In the genomic region with DNA sequence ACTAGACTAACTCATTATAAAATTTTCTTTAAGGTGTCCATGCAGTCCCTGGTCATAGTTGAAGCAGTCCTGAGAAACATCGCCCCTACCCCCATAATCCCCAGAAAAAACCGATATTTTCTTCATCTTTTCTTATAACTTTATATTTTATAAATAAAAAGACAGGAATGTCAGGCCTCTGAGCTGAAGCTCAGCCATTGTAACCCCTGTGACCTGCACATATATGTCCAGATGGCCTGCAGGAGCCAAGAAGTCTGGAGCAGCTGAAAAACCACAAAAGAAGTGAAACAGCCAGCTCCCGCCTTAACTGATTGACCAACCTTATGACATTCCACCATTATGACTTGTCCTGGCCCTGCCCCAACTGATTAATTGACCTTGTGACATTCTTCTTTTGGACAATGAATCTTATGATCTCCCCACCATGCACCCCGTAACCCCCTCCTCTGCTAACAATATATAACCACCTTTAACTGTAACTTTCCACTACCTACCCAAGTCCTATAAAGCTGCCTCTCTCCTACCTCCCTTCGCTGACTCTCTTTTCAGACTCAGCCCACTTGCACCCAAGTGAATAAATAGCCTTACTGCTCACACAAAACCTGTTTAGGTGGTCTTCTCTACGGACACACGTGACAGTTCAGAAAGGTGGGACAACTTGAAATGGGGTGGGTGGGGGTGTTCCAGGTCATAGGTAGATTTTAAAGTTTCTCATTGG, we compare ENCODE assay signal across 9 cellular contexts. TPM values are rescaled to one million over a fixed set of nuclear protein-coding genes. Genes with fewer than 3 reads are reported as not detected.
A peak's percentile ranks its signal among the peaks of the same experiment; 100 is the strongest.
DNase-seq lines count a peak whose midpoint lies in the region; ATAC-seq, FAIRE-seq and TF ChIP-seq lines count a peak whose summit lies in the region.
"Not testable (repeated sequence)": the region's sequence is repeated elsewhere in the genome, so short reads cannot be mapped to it uniquely, and the experiment has no call there.
"Had no signal": no experiment of that assay in that cellular context is flagged by ENCODE, and none has a peak within 500 bp of the region (broad histone marks: within the 10 kb centered on the region; RNA-seq: fewer than 3 reads in every experiment).

No MANE protein-coding gene starts in this region.

- not testable (repeated sequence) for TF ChIP-seq RAD21 in K562 (CRISPR knock-in tag; conservative IDR thresholded peaks at IDR 0.05 in 1 of 2, IDR thresholded peaks at IDR 0.05 in 1 of 2)

- H3K27ac ChIP-seq in K562 (ENCODE audit: extremely low read depth, low read depth, low read length) = peak overlapping the region; percentile 88
- not testable (repeated sequence) for H3K27ac ChIP-seq in fibroblast of lung (ENCODE audit: insufficient read depth, low read length)

- H3K9me3 ChIP-seq in K562 (replicated peaks; ENCODE audit: control insufficient read depth, insufficient read depth, low read depth, low read length); fibroblast of lung (ENCODE audit: control insufficient read depth, insufficient read depth, low read depth, low read length): not testable (repeated sequence)

- H3K9me1 ChIP-seq in K562 (ENCODE audit: control insufficient read depth, insufficient read depth, low read length) = not testable (repeated sequence)

- peak; percentile 70 for DNase-seq in EL
- DNase-seq in HT-29 (ENCODE audit: low spot score) = peak; percentile 49
- peak; percentile 77 for DNase-seq in MV-4-11 (lab: John Stamatoyannopoulos, UW)
- peak; percentile 50 to 90 (median 60) for DNase-seq in K562 (ENCODE audit: extremely low read depth in 1 of 4, low spot score in 3 of 4)
- DNase-seq in fibroblast of lung (ENCODE audit: low read depth in 2 of 2) = peak; percentile 34 to 77
- DNase-seq in kidney glomerular epithelial cell (lab: John Stamatoyannopoulos, UW) = peak; percentile 52
- DNase-seq in retinal pigment epithelial cell (ENCODE audit: low read depth) = peak; percentile 67

- BruUV-seq in K562 (replicated peaks; lab: Mats Ljungman, UMichigan) = not testable (repeated sequence)

- peak overlapping the region; percentile 49 for H2AFZ ChIP-seq in K562 (ENCODE audit: low read depth, low read length)
- not testable (repeated sequence) for H2AFZ ChIP-seq in fibroblast of lung (ENCODE audit: low read length)

- TF ChIP-seq POLR2A in K562 (conservative IDR thresholded peaks at IDR 0.05) = not testable (repeated sequence)

- not testable (repeated sequence) for H4K20me1 ChIP-seq in K562 (replicated peaks; ENCODE audit: control insufficient read depth, insufficient read depth, low read length); fibroblast of lung (ENCODE audit: control insufficient read depth, extremely low read depth, insufficient read depth, low read length)

- peak; percentile 67 for ATAC-seq in SK-N-SH treated with all-trans-retinoic acid at 6 μM for 48 hours
- ATAC-seq in K562 = peak; percentile 54

- H3K9ac ChIP-seq in K562 (ENCODE audit: insufficient read depth in 1 of 2, low read depth in 2 of 2, low read length in 2 of 2) = peak overlapping the region; percentile 35 to 55; a peak in 3 of 4 replicates
- H3K9ac ChIP-seq in fibroblast of lung (ENCODE audit: insufficient read depth, low read length) = not testable (repeated sequence)

- peak overlapping the region; percentile 83 for H3K4me2 ChIP-seq in K562 (ENCODE audit: insufficient read depth, low read length)
- H3K4me2 ChIP-seq in fibroblast of lung (ENCODE audit: extremely low read depth, insufficient read depth, low read length) = not testable (repeated sequence)

- CTCF ChIA-PET in K562 (lab: Yijun Ruan, JAX; ENCODE audit: low intra/inter-chr PET ratio) = not testable (repeated sequence)

- not testable (repeated sequence) for H3K36me3 ChIP-seq in K562 (ENCODE audit: control insufficient read depth, insufficient read depth, low read length); fibroblast of lung (ENCODE audit: control insufficient read depth, insufficient read depth, low read length)

- in situ Hi-C loops in K562 (cut with MboI) = not testable (repeated sequence)

- not testable (repeated sequence) for H3K27me3 ChIP-seq in K562 (ENCODE audit: control insufficient read depth in 2 of 2, insufficient read depth in 2 of 2, low read length in 2 of 2); fibroblast of lung (ENCODE audit: control insufficient read depth, insufficient read depth, low read length)

- intact Hi-C loops in K562 (cut with micrococcal nuclease) = loop anchor here (1.0 to 10.0 kb wide), 3 partner anchors 9 to 772 kb away; a partner anchor contains a TSS

- peaks cover 35 to 61% of the 10 kb centered on the region in 2 experiments for H3K4me1 ChIP-seq in K562 (replicated peaks in 1 of 2; ENCODE audit: control insufficient read depth in 2 of 2, insufficient read depth in 2 of 2, low read length in 2 of 2)
- not testable (repeated sequence) for H3K4me1 ChIP-seq in fibroblast of lung (ENCODE audit: control insufficient read depth, extremely low read depth, insufficient read depth, low read length)

- 0 out of 2 replicates have a peak overlapping the region, but pooled peaks have one; percentile 3 for H3K4me3 ChIP-seq in K562
- H3K4me3 ChIP-seq in fibroblast of lung (replicated peaks in 1 of 4; ENCODE audit: control extremely low read depth in 1 of 4, insufficient read depth in 1 of 4, low read depth in 3 of 4, low read length in 4 of 4); retinal pigment epithelial cell (ENCODE audit: low read length): not testable (repeated sequence)

- peaks cover 39% of the 10 kb centered on the region for H3K79me2 ChIP-seq in K562 (ENCODE audit: control insufficient read depth, insufficient read depth, low read length)
- not testable (repeated sequence) for H3K79me2 ChIP-seq in fibroblast of lung (ENCODE audit: control insufficient read depth, insufficient read depth, low read length)

- POLR2A ChIA-PET in K562 (lab: Yijun Ruan, JAX) = interaction anchor here (0.6 to 3.6 kb wide), 9 partner anchors 11 to 939 kb away, joined by 3 to 35 read pairs (median 4); a partner anchor contains a TSS

- TF ChIP-seq CTCF in K562 (IDR thresholded peaks at IDR 0.05 in 2 of 3, conservative IDR thresholded peaks at IDR 0.05 in 1 of 3; ENCODE audit: insufficient read depth in 2 of 3, low read depth in 1 of 3, low read length in 3 of 3); fibroblast of lung (conservative IDR thresholded peaks at IDR 0.05 in 1 of 2, IDR thresholded peaks at IDR 0.05 in 1 of 2; ENCODE audit: low read depth in 1 of 2, low read length in 2 of 2); retinal pigment epithelial cell (conservative IDR thresholded peaks at IDR 0.05; ENCODE audit: low read depth, low read length): not testable (repeated sequence)

- peak; percentile 78 for FAIRE-seq in K562 (lab: Jason Lieb, UNC)

- 10% methylated on average over 7 of the region's 7 CpGs for WGBS in K562 (ENCODE audit: insufficient coverage, low coverage, missing lambda C conversion rate)

- peak; percentile 79 for TF ChIP-seq EP300 in K562 (IDR thresholded peaks at IDR 0.05; ENCODE audit: low read length)

RNA-seq across cellular contexts. Expression of a gene that starts 10.3 kb away (rescaled TPM):
- 74.3 and 76.1 TPM in 2 replicates for total RNA-seq in HT-29 (2014; rRNA removed; shearing (Covaris generic))
- 114 and 182 TPM in 2 replicates for total RNA-seq in K562 (2011; cell fraction: chromatin; rRNA removed; ENCODE audit: low replicate concordance)
- 129 and 134 TPM in 2 replicates for total RNA-seq in K562 (2011; cell fraction: nucleolus; rRNA removed)
- 113 and 123 TPM in 2 replicates for total RNA-seq in K562 (2011; cell fraction: nucleoplasm; rRNA removed)
- total RNA-seq in K562 (2014; rRNA removed) (55.2 and 67.6 TPM in 2 replicates), K562 (2014; rRNA removed; fragmentation: Illumina TruSeq; extraction: Trizol) (16.8 and 18.7 TPM in 2 replicates), K562 (2015; rRNA removed; fragmentation: Illumina TruSeq; extraction: Trizol) (35.2 and 37.8 TPM in 2 replicates), K562 (2021) (49.5 and 50.6 TPM in 2 replicates), fibroblast of lung (0.33 and 1.0 TPM in 2 replicates)
- polyA plus RNA-seq in K562 (2011; rRNA removed) (54.3 and 76.9 TPM in 2 replicates), K562 (2014; fragmentation: Illumina TruSeq; extraction: Trizol) (18.4 and 35.6 TPM in 2 replicates), K562 (2014; fragmentation: Nextera tagmentation; extraction: Ambion mirVana) (1 to 10 TPM; 1.3 to 1.7 TPM), K562 (2014; rRNA removed) (42.0 and 46.5 TPM in 2 replicates), fibroblast of lung (0.03 and 0.10 TPM in 2 replicates)
- 138 and 194 TPM in 2 replicates for polyA plus RNA-seq in K562 (2011; cell fraction: cytosol; rRNA removed)
- 125 and 205 TPM in 2 replicates for polyA plus RNA-seq in K562 (2011; cell fraction: nucleus; rRNA removed)
- 81.4 and 86.4 TPM in 2 replicates for polyA plus RNA-seq in K562 (2012)
- 44.8 and 55.6 TPM in 2 replicates for polyA minus RNA-seq in K562 (2011; rRNA and poly(A)+ RNA removed)
- polyA minus RNA-seq in K562 (2011; cell fraction: cytosol; rRNA and poly(A)+ RNA removed) = 94.8 and 130 TPM in 2 replicates
- polyA minus RNA-seq in K562 (2011; cell fraction: nucleus; rRNA and poly(A)+ RNA removed) = 89.0 and 106 TPM in 2 replicates
- polyA plus RNA-seq in fibroblast of lung (2012) = 0.08 TPM in 1 of 2 replicates, not detected in the other
- polyA minus RNA-seq in fibroblast of lung (ENCODE audit: low replicate concordance) = not detected in 2 replicates

RNA-seq across cellular contexts. Expression of a gene that starts 10.5 kb away (rescaled TPM):
- 37.7 and 45.9 TPM in 2 replicates for total RNA-seq in HT-29 (2014; rRNA removed; shearing (Covaris generic))
- 118 and 124 TPM in 2 replicates for total RNA-seq in K562 (2011; cell fraction: chromatin; rRNA removed; ENCODE audit: low replicate concordance)
- total RNA-seq in K562 (2011; cell fraction: nucleolus; rRNA removed) = 77.7 and 87.2 TPM in 2 replicates
- total RNA-seq in K562 (2011; cell fraction: nucleoplasm; rRNA removed) = 81.8 and 110 TPM in 2 replicates
- total RNA-seq in K562 (2014; rRNA removed) = 12.1 and 12.9 TPM in 2 replicates
- total RNA-seq in K562 (2014; rRNA removed; fragmentation: Illumina TruSeq; extraction: Trizol) = 14.2 and 16.9 TPM in 2 replicates
- total RNA-seq in K562 (2015; rRNA removed; fragmentation: Illumina TruSeq; extraction: Trizol) = 14.8 and 16.8 TPM in 2 replicates
- total RNA-seq in K562 (2021) = 10.0 and 10.8 TPM in 2 replicates
- polyA plus RNA-seq in K562 (2011; rRNA removed) = 28.1 and 35.4 TPM in 2 replicates
- 13.0 and 26.1 TPM in 2 replicates for polyA plus RNA-seq in K562 (2011; cell fraction: cytosol; rRNA removed)
- polyA plus RNA-seq in K562 (2011; cell fraction: nucleus; rRNA removed) = 30.3 and 45.3 TPM in 2 replicates
- polyA plus RNA-seq in K562 (2012) = 13.2 and 18.9 TPM in 2 replicates
- polyA plus RNA-seq in K562 (2014; fragmentation: Illumina TruSeq; extraction: Trizol) = 12.2 and 13.4 TPM in 2 replicates
- 10 to 100 TPM in 1 of 2 experiments, 1 to 10 TPM in 1; 9.0 to 13.3 TPM for polyA plus RNA-seq in K562 (2014; fragmentation: Nextera tagmentation; extraction: Ambion mirVana)
- polyA plus RNA-seq in K562 (2014; rRNA removed) = 14.9 and 16.9 TPM in 2 replicates
- 61.6 and 72.6 TPM in 2 replicates for polyA minus RNA-seq in K562 (2011; rRNA and poly(A)+ RNA removed)
- polyA minus RNA-seq in K562 (2011; cell fraction: cytosol; rRNA and poly(A)+ RNA removed) = 16.9 and 22.1 TPM in 2 replicates
- polyA minus RNA-seq in K562 (2011; cell fraction: nucleus; rRNA and poly(A)+ RNA removed) = 75.1 and 126 TPM in 2 replicates
- 0.50 and 2.6 TPM in 2 replicates for total RNA-seq in fibroblast of lung
- polyA plus RNA-seq in fibroblast of lung = 0.05 and 0.09 TPM in 2 replicates
- polyA plus RNA-seq in fibroblast of lung (2012) = 0.27 TPM in 1 of 2 replicates, not detected in the other
- polyA minus RNA-seq in fibroblast of lung (ENCODE audit: low replicate concordance) = not detected in 2 replicates

RNA-seq across cellular contexts. Expression of a gene that starts 28.6 kb away (rescaled TPM):
- 10.5 and 12.6 TPM in 2 replicates for total RNA-seq in HT-29 (2014; rRNA removed; shearing (Covaris generic))
- total RNA-seq in K562 (2011; cell fraction: chromatin; rRNA removed; ENCODE audit: low replicate concordance) = not detected in 2 replicates
- not detected in 2 replicates for total RNA-seq in K562 (2011; cell fraction: nucleolus; rRNA removed)
- total RNA-seq in K562 (2011; cell fraction: nucleoplasm; rRNA removed) = not detected in 2 replicates
- total RNA-seq in K562 (2014; rRNA removed) (not detected in 2 replicates), K562 (2014; rRNA removed; fragmentation: Illumina TruSeq; extraction: Trizol) (not detected in 2 replicates), K562 (2015; rRNA removed; fragmentation: Illumina TruSeq; extraction: Trizol) (not detected in 2 replicates), K562 (2021) (1.7 and 1.8 TPM in 2 replicates), fibroblast of lung (65.6 and 174 TPM in 2 replicates)
- polyA plus RNA-seq in K562 (2011; rRNA removed) (0.11 TPM in 1 of 2 replicates, not detected in the other), K562 (2014; fragmentation: Illumina TruSeq; extraction: Trizol) (not detected in 2 replicates), K562 (2014; fragmentation: Nextera tagmentation; extraction: Ambion mirVana) (not detected), K562 (2014; rRNA removed) (0.23 TPM in 1 of 2 replicates, not detected in the other), fibroblast of lung (9.8 and 67.0 TPM in 2 replicates)
- 0.51 and 0.55 TPM in 2 replicates for polyA plus RNA-seq in K562 (2011; cell fraction: cytosol; rRNA removed)
- 0.13 and 0.26 TPM in 2 replicates for polyA plus RNA-seq in K562 (2011; cell fraction: nucleus; rRNA removed)
- 0.21 and 0.33 TPM in 2 replicates for polyA plus RNA-seq in K562 (2012)
- not detected in 2 replicates for polyA minus RNA-seq in K562 (2011; rRNA and poly(A)+ RNA removed)
- polyA minus RNA-seq in K562 (2011; cell fraction: cytosol; rRNA and poly(A)+ RNA removed) = not detected in 2 replicates
- not detected in 2 replicates for polyA minus RNA-seq in K562 (2011; cell fraction: nucleus; rRNA and poly(A)+ RNA removed)
- polyA plus RNA-seq in fibroblast of lung (2012) = 12.4 and 95.1 TPM in 2 replicates
- polyA minus RNA-seq in fibroblast of lung (ENCODE audit: low replicate concordance) = 6.5 TPM in 1 of 2 replicates, not detected in the other
- total RNA-seq: T-helper 2 cell treated with Interferon-gamma antibody and Interleukin-4, amounts not matched to agents 100 ng/mL and 5 ng/mL, for 36 hours had no signal

RNA-seq across cellular contexts. Expression of a gene that starts 55.8 kb away (rescaled TPM):
- total RNA-seq in HT-29 (2014; rRNA removed; shearing (Covaris generic)) = 420 and 443 TPM in 2 replicates
- total RNA-seq in K562 (2011; cell fraction: chromatin; rRNA removed; ENCODE audit: low replicate concordance) = 109 and 296 TPM in 2 replicates
- 251 and 260 TPM in 2 replicates for total RNA-seq in K562 (2011; cell fraction: nucleolus; rRNA removed)
- 183 and 184 TPM in 2 replicates for total RNA-seq in K562 (2011; cell fraction: nucleoplasm; rRNA removed)
- total RNA-seq in K562 (2014; rRNA removed) = 212 and 268 TPM in 2 replicates
- 46.9 and 56.8 TPM in 2 replicates for total RNA-seq in K562 (2014; rRNA removed; fragmentation: Illumina TruSeq; extraction: Trizol)
- total RNA-seq in K562 (2015; rRNA removed; fragmentation: Illumina TruSeq; extraction: Trizol) = 94.0 and 99.6 TPM in 2 replicates
- 277 and 283 TPM in 2 replicates for total RNA-seq in K562 (2021)
- 130 and 189 TPM in 2 replicates for polyA plus RNA-seq in K562 (2011; rRNA removed)
- 210 and 322 TPM in 2 replicates for polyA plus RNA-seq in K562 (2011; cell fraction: cytosol; rRNA removed)
- polyA plus RNA-seq in K562 (2011; cell fraction: nucleus; rRNA removed) = 461 and 543 TPM in 2 replicates
- polyA plus RNA-seq in K562 (2012) = 186 and 202 TPM in 2 replicates
- 94.3 and 120 TPM in 2 replicates for polyA plus RNA-seq in K562 (2014; fragmentation: Illumina TruSeq; extraction: Trizol)
- polyA plus RNA-seq in K562 (2014; fragmentation: Nextera tagmentation; extraction: Ambion mirVana) = 10 to 100 TPM in 1 of 2 experiments, 1 to 10 TPM in 1; 8.1 to 11.0 TPM
- polyA plus RNA-seq in K562 (2014; rRNA removed) = 209 and 237 TPM in 2 replicates
- polyA minus RNA-seq in K562 (2011; rRNA and poly(A)+ RNA removed) = 65.6 and 71.9 TPM in 2 replicates
- 96.6 and 122 TPM in 2 replicates for polyA minus RNA-seq in K562 (2011; cell fraction: cytosol; rRNA and poly(A)+ RNA removed)
- polyA minus RNA-seq in K562 (2011; cell fraction: nucleus; rRNA and poly(A)+ RNA removed) = 81.0 and 130 TPM in 2 replicates
- 26.7 and 41.3 TPM in 2 replicates for total RNA-seq in fibroblast of lung
- polyA plus RNA-seq in fibroblast of lung = 20.8 and 29.2 TPM in 2 replicates
- polyA plus RNA-seq in fibroblast of lung (2012) = 36.9 and 51.0 TPM in 2 replicates
- polyA minus RNA-seq in fibroblast of lung (ENCODE audit: low replicate concordance) = 51.9 and 52.5 TPM in 2 replicates
